28 cellular contexts compared by ENCODE assay signal in the genomic region with DNA sequence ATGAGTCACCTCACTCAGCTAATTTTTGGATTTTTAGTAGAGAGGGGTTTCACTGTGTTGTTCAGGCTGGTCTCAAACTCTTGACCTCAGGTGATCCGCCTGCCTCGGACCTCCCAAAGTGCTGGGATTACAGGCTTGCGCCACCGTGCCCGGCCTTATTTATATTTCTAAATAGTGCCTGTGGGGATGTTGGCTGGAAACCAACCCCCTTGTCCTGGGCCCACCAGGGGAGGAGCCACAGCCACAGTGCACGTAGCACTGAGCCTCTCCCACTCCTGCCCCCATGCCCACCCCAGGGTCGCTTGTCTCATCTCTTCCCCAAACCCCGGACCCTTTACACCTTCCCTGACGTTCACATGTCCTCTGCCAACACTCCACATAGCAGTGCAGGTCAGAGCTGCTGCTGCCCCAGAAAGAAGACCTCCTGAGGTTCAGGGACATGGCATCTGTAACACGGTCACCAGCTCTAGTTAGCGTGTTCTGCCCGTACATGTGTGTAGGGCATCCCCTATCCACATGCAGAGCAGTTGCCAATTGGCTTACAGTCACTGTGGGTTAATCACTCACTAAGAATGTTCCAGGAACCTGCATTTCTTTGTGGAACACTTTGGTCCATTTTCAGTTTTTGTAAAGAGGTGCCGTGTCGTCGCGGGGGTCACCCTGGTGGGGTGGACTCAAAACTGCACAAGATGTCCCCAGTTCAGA. TPM values are rescaled to one million over a fixed set of nuclear protein-coding genes. Genes with fewer than 3 reads are reported as not detected.
"Had no signal": no experiment of that assay in that cellular context is flagged by ENCODE, and none has a peak within 500 bp of the region (broad histone marks: within the 10 kb centered on the region; RNA-seq: fewer than 3 reads in every experiment).

No MANE protein-coding gene starts in this region.

- H3K9me3 ChIP-seq: ascending aorta, body of pancreas, SJCRH30, SK-N-SH had no signal

- H3K4me2 ChIP-seq: SK-N-SH had no signal

- H3K27ac ChIP-seq: ascending aorta, body of pancreas, SJCRH30, VCaP had no signal

- H3K9ac ChIP-seq: SK-N-SH had no signal

- H3K4me1 ChIP-seq: ascending aorta, body of pancreas had no signal

- ATAC-seq: activated T-cell treated with anti-CD3 and anti-CD28 coated beads, Interleukin-2, amount 50 U/mL, for 72 hours; body of pancreas; Panc1; Right ventricle myocardium inferior had no signal

- DNase-seq: activated CD4-positive, alpha-beta memory T cell treated with anti-CD3 and anti-CD28 coated beads for 36 hours; activated CD4-positive, alpha-beta T cell treated with anti-CD3 and anti-CD28 coated beads, Interleukin-2, amount 10 ng/mL, durations not matched to agents 7 days and 5 days; activated CD4-positive, CD25-positive, alpha-beta regulatory T cell; activated CD8-positive, alpha-beta memory T cell treated with anti-CD3 and anti-CD28 coated beads for 24 hours; activated gamma-delta T cell treated with Interleukin-2 at 50 U/mL for 16 hours; activated T-cell treated with anti-CD3 and anti-CD28 coated beads for 4 hours; activated T-cell treated with anti-CD3 and anti-CD28 coated beads, Interleukin-2, amount 50 U/mL, for 72 hours; body of pancreas; IMR-90; Kasumi-1; KBM-7; NCI-H1048; NCI-H187 treated with DMSO at 0.1 percent for 48 hours; NCI-H345; NCI-H510A; NCI-H526 treated with DMSO at 0.1 percent for 48 hours; NK-92 treated with Interleukin-12 subunit alpha and Interleukin-12 subunit beta, amount 100 ng/mL, for 24 hours; OCI-M1; RPMI8226; SJCRH30; SK-N-SH; T-helper 1 cell had no signal

- H3K27me3 ChIP-seq: ascending aorta, body of pancreas had no signal

- H3K36me3 ChIP-seq: SJCRH30 had no signal

- H3K4me3 ChIP-seq: ascending aorta, body of pancreas, SJCRH30 had no signal

RNA-seq across cellular contexts. Expression of a gene that starts 30.9 kb away (rescaled TPM):
- total RNA-seq: activated CD4-positive, alpha-beta memory T cell treated with anti-CD3 and anti-CD28 coated beads for 36 hours; activated CD4-positive, alpha-beta T cell treated with anti-CD3 and anti-CD28 coated beads, Interleukin-2, amount 10 ng/mL, durations not matched to agents 7 days and 5 days; activated T-cell treated with anti-CD3 and anti-CD28 coated beads, Interleukin-2, amount 50 U/mL, for 72 hours; activated T-helper 2 cell treated with anti-CD3 and anti-CD28 coated beads, Interferon-gamma antibody, Interleukin-2, Interleukin-4, amounts not matched to agents 10 μg/mL and 5 μg/mL and 100 μg/mL, durations not matched to agents 14 hours and 24 hours and 36 hours; ascending aorta; body of pancreas; IMR-90; Right ventricle myocardium inferior; SJCRH30; T-helper 2 cell treated with Interferon-gamma antibody and Interleukin-4, amounts not matched to agents 100 ng/mL and 5 ng/mL, for 36 hours had no signal
- polyA plus RNA-seq: IMR-90, SK-N-SH had no signal

RNA-seq across cellular contexts. Expression of a gene that starts 55.6 kb away (rescaled TPM):
- total RNA-seq: activated CD4-positive, alpha-beta memory T cell treated with anti-CD3 and anti-CD28 coated beads for 36 hours; activated CD4-positive, alpha-beta T cell treated with anti-CD3 and anti-CD28 coated beads, Interleukin-2, amount 10 ng/mL, durations not matched to agents 7 days and 5 days; activated T-cell treated with anti-CD3 and anti-CD28 coated beads, Interleukin-2, amount 50 U/mL, for 72 hours; activated T-helper 2 cell treated with anti-CD3 and anti-CD28 coated beads, Interferon-gamma antibody, Interleukin-2, Interleukin-4, amounts not matched to agents 10 μg/mL and 5 μg/mL and 100 μg/mL, durations not matched to agents 14 hours and 24 hours and 36 hours; ascending aorta; body of pancreas; IMR-90; Right ventricle myocardium inferior; SJCRH30; T-helper 2 cell treated with Interferon-gamma antibody and Interleukin-4, amounts not matched to agents 100 ng/mL and 5 ng/mL, for 36 hours had no signal
- polyA plus RNA-seq: IMR-90, SK-N-SH had no signal
